ENCODE assay signal across 15 cellular contexts in genomic region chr7:20358762-20359282, GRCh38. TPM values are rescaled to one million over a fixed set of nuclear protein-coding genes. Genes with fewer than 3 reads are reported as not detected.
A peak's percentile ranks its signal among the peaks of the same experiment; 100 is the strongest.
DNase-seq lines count a peak whose midpoint lies in the region; ATAC-seq, FAIRE-seq and TF ChIP-seq lines count a peak whose summit lies in the region.
"Had no signal": no experiment of that assay in that cellular context is flagged by ENCODE, and none has a peak within 500 bp of the region (broad histone marks: within the 10 kb centered on the region; RNA-seq: fewer than 3 reads in every experiment).

No MANE protein-coding gene starts in this region.

- peak; percentile 51 for FAIRE-seq in GM12891 (lab: Jason Lieb, UNC)
- FAIRE-seq: GM18507 had no signal

- H3K79me2 ChIP-seq in SK-N-SH (ENCODE audit: insufficient read depth): no peaks in the 10 kb centered on the region

- CTCF ChIA-PET in SK-N-SH (lab: Yijun Ruan, JAX): interaction anchor here (0.7 to 1.6 kb wide), 2 partner anchors 29 to 239 kb away, joined by 3 to 6 read pairs; partner anchors contain the start of gene ITGB8

- ATAC-seq in GM19467 (IDR thresholded peaks at IDR 0.05; ENCODE audit: unreplicated experiment): no peak
- no peak for ATAC-seq in activated CD4-positive, CD25-positive, alpha-beta regulatory T cell treated with anti-CD3 and anti-CD28 coated beads, Interleukin-2, amount 50 U/mL, for 24 hours

- H3K9ac ChIP-seq in SK-N-SH: no peak overlapping the region
- H3K9ac ChIP-seq: BLaER1 had no signal

- no peak overlapping the region for H3K4me2 ChIP-seq in SK-N-SH
- H3K4me2 ChIP-seq: BLaER1 had no signal

- H3F3A ChIP-seq in SK-N-SH (replicated peaks; ENCODE audit: insufficient read depth): no peaks in the 10 kb centered on the region

- H3K27me3 ChIP-seq in SK-N-SH (ENCODE audit: insufficient read depth) (no peaks in the 10 kb centered on the region), HAP-1 (ENCODE audit: low read depth) (no peaks in the 10 kb centered on the region)
- H3K27me3 ChIP-seq: BLaER1 had no signal

- H3K9me3 ChIP-seq in SK-N-SH (no peaks in the 10 kb centered on the region), HAP-1 (no peaks in the 10 kb centered on the region)
- H3K9me3 ChIP-seq: BLaER1, Caco-2 had no signal

- no peaks in the 10 kb centered on the region; the same call in 1 of the 2 replicates for H3K9me2 ChIP-seq in SK-N-SH

- DNase-seq in GM12891 (ENCODE audit: insufficient read length, low spot score): no peak
- DNase-seq in SK-N-SH: peak; percentile 16
- peak; percentile 26 for DNase-seq in fibroblast of peridontal ligament (ENCODE audit: extremely low read depth)
- no peak for DNase-seq in NCI-H2171 treated with DMSO at 0.1 percent for 48 hours (lab: John Stamatoyannopoulos, UW)
- no peak for DNase-seq in HAP-1 (ENCODE audit: low spot score in 2 of 2)
- DNase-seq: AML-193; Caco-2; CD8-positive, alpha-beta memory T cell; DMS53; GF-D8; KBM-7 had no signal

- 0 out of 2 replicates have a peak, but pooled peaks have one; percentile 7 for TF ChIP-seq RAD21 in SK-N-SH (IDR thresholded peaks at IDR 0.05; ENCODE audit: low read length)

- TF ChIP-seq POLR2A in GM12891 (IDR thresholded peaks at IDR 0.05; ENCODE audit: low read depth, low read length): no peak

- no peak overlapping the region; a peak in 1 of 4 replicates for H3K27ac ChIP-seq in SK-N-SH (ENCODE audit: low read depth in 2 of 2, low read length in 1 of 2)
- H3K27ac ChIP-seq: BLaER1 had no signal

- TF ChIP-seq CTCF in SK-N-SH (IDR thresholded peaks at IDR 0.05): no peak

- H3K4me3 ChIP-seq in SK-N-SH (ENCODE audit: low read depth in 2 of 2, low read length in 1 of 2) (no peak overlapping the region), HAP-1 (no peak overlapping the region)
- H3K4me3 ChIP-seq: BLaER1 had no signal

- TF ChIP-seq EP300 in SK-N-SH (IDR thresholded peaks at IDR 0.05; ENCODE audit: borderline replicate concordance in 1 of 2, low read depth in 1 of 2, low read length in 1 of 2): no peak; a peak in 1 of 4 replicates

- 71% methylated on average over 3 of the region's 3 CpGs for WGBS in SK-N-SH (ENCODE audit: low lambda C conversion rate)

- POLR2A ChIA-PET in SK-N-SH (lab: Yijun Ruan, JAX): no interaction called here

- H4K20me1 ChIP-seq in SK-N-SH (ENCODE audit: insufficient read depth): no peaks in the 10 kb centered on the region
- H4K20me1 ChIP-seq: BLaER1 had no signal

- H2AFZ ChIP-seq in SK-N-SH (ENCODE audit: low read depth): no peak overlapping the region

- in situ Hi-C loops in HAP-1 (cut with MboI; ENCODE audit: low sequenced_read_pairs): no loop called here

- H3K36me3 ChIP-seq in SK-N-SH (replicated peaks in 1 of 2; ENCODE audit: control insufficient read depth in 1 of 2, insufficient read depth in 2 of 2, low read length in 1 of 2) (no peaks in the 10 kb centered on the region), HAP-1 (replicated peaks) (no peaks in the 10 kb centered on the region)
- H3K36me3 ChIP-seq: BLaER1 had no signal

- peaks cover 0 to 4% of the 10 kb centered on the region in 2 experiments; a peak in 1 of 4 replicates for H3K4me1 ChIP-seq in SK-N-SH (ENCODE audit: control insufficient read depth in 1 of 2, insufficient read depth in 2 of 2, low read depth in 1 of 2, low read length in 1 of 2)
- peaks cover 32% of the 10 kb centered on the region for H3K4me1 ChIP-seq in HAP-1
- H3K4me1 ChIP-seq: Caco-2 had no signal

TF ChIP-seq in GM12891, 5 proteins besides CTCF, POLR2A, EP300 and RAD21:
- no peak for TF ChIP-seq POU2F2 (IDR thresholded peaks at IDR 0.05; ENCODE audit: low read depth, low read length)
- TF ChIP-seq PAX5 (IDR thresholded peaks at IDR 0.05; ENCODE audit: insufficient read depth, low read length, severe bottlenecking): no peak
- no peak for TF ChIP-seq TAF1 (IDR thresholded peaks at IDR 0.05; ENCODE audit: low read depth, low read length)
- TF ChIP-seq SPI1 (IDR thresholded peaks at IDR 0.05; ENCODE audit: low read depth, low read length): no peak
- TF ChIP-seq POLR2AphosphoS5 (IDR thresholded peaks at IDR 0.05; ENCODE audit: low read depth, low read length): no peak

TF ChIP-seq in SK-N-SH, 30 proteins besides CTCF, POLR2A, EP300 and RAD21:
- peak; percentile 53; the same call in 1 of the 2 replicates for TF ChIP-seq RCOR1 (IDR thresholded peaks at IDR 0.05; ENCODE audit: low read length)
- TF ChIP-seq MEF2A (IDR thresholded peaks at IDR 0.05; ENCODE audit: borderline replicate concordance, low read depth): no peak
- TF ChIP-seq MXI1 (IDR thresholded peaks at IDR 0.05; ENCODE audit: low read depth, low read length): peak; percentile 53; the same call in 1 of the 2 replicates

RNA-seq across cellular contexts. Expression of gene ITGB8, which starts 28.1 kb away (rescaled TPM):
- polyA plus RNA-seq in GM12891 (2012; ENCODE audit: low read depth, missing spikeins): 0.28 TPM
- 0.62 and 0.99 TPM in 2 replicates for polyA plus RNA-seq in SK-N-SH (2012; rRNA removed)
- polyA plus RNA-seq in SK-N-SH (2012; cell fraction: cytosol; rRNA removed): 0.81 and 0.82 TPM in 2 replicates
- 1.2 and 2.0 TPM in 2 replicates for polyA plus RNA-seq in SK-N-SH (2012; cell fraction: nucleus; rRNA removed)
- polyA plus RNA-seq: CD8-positive, alpha-beta memory T cell had no signal

Comparison
In these comparisons a context has a peak if more than half of its experiments do, and no peak if none do; other contexts are left out.
1. DNase-seq: peak in SK-N-SH (single experiment) and fibroblast of peridontal ligament (single experiment); none in GM12891 (single experiment), NCI-H2171 treated with DMSO at 0.1 percent for 48 hours (single experiment) and HAP-1 (0 of 2).